Comparison of ENCODE assay signal across 9 cellular contexts in genomic region chr2:172438741-172439508, GRCh38. TPM values are rescaled to one million over a fixed set of nuclear protein-coding genes. Genes with fewer than 3 reads are reported as not detected.
DNase-seq lines count a peak whose midpoint lies in the region; FAIRE-seq and TF ChIP-seq lines count a peak whose summit lies in the region.
"Had no signal": no experiment of that assay in that cellular context is flagged by ENCODE, and none has a peak within 500 bp of the region (broad histone marks: within the 10 kb centered on the region; RNA-seq: fewer than 3 reads in every experiment).

No MANE protein-coding gene starts in this region.

- H3K4me1 ChIP-seq in Caco-2 (peaks cover 82% of the 10 kb centered on the region), H1 (replicated peaks in 1 of 4; ENCODE audit: control insufficient read depth in 3 of 4, insufficient read depth in 4 of 4, low read length in 3 of 4) (peaks cover 3 to 57% (median 33%) of the 10 kb centered on the region in 4 experiments)

- BruUV-seq in Caco-2 (replicated peaks; lab: Mats Ljungman, UMichigan), result no TSS peak

- TF ChIP-seq RAD21 in H1 (IDR thresholded peaks at IDR 0.05 in 1 of 2, conservative IDR thresholded peaks at IDR 0.05 in 1 of 2; ENCODE audit: low read depth in 2 of 2, low read length in 2 of 2), result no peak

- H3K27ac Mint-ChIP-seq in Caco-2 (ENCODE audit: unreplicated experiment) (peak overlapping the region; percentile 10), nephron (peak overlapping the region in 2 of 3 experiments; percentile 46 to 69)

- H3K18ac ChIP-seq in H1 (ENCODE audit: extremely low read depth, low read length), result no peak overlapping the region

- H3K9me3 Mint-ChIP-seq in Caco-2 (ENCODE audit: unreplicated experiment) (no peaks in the 10 kb centered on the region), nephron (no peaks in the 10 kb centered on the region)

- H3K36me3 Mint-ChIP-seq in Caco-2 (ENCODE audit: insufficient read depth, unreplicated experiment), result peaks cover 6% of the 10 kb centered on the region
- peaks cover 4% of the 10 kb centered on the region for H3K36me3 Mint-ChIP-seq in nephron (ENCODE audit: low read depth)

- H3K14ac ChIP-seq in H1 (ENCODE audit: insufficient read length), result no peak overlapping the region

- H2BK20ac ChIP-seq in H1 (ENCODE audit: low read length), result no peak overlapping the region

- WGBS in H1 (ENCODE audit: extremely low coverage in 1 of 2, insufficient coverage in 1 of 2, insufficient read length in 1 of 2, insufficient replicate concordance in 2 of 2, low coverage in 1 of 2, low lambda C conversion rate in 2 of 2, missing lambda C conversion rate in 1 of 2), 2 experiments, result 89% methylated on average over 8 of the region's 8 CpGs; no CpG with 5 or more reads in 1 of the 2 experiments

- no peak overlapping the region for H3K56ac ChIP-seq in H1 (replicated peaks; ENCODE audit: insufficient read length, low read depth, low read length)

- no peak overlapping the region for H3K23ac ChIP-seq in H1 (ENCODE audit: insufficient read length)

- H3K27me3 ChIP-seq in Caco-2 (replicated peaks; ENCODE audit: control insufficient read depth, insufficient read depth, low read length) (no peaks in the 10 kb centered on the region), H1 (replicated peaks in 1 of 4; ENCODE audit: control insufficient read depth in 3 of 4, extremely low read depth in 1 of 4, insufficient read depth in 3 of 4, low read length in 3 of 4) (no peaks in the 10 kb centered on the region)

- no peak overlapping the region for H3K27ac ChIP-seq in H1 (ENCODE audit: low read depth, low read length)

- no peak overlapping the region for H4K5ac ChIP-seq in H1 (ENCODE audit: insufficient read length, low read depth, low read length)

- H4K8ac ChIP-seq in H1 (ENCODE audit: extremely low read depth, insufficient read depth, low read length), result no peak overlapping the region

- POLR2A ChIA-PET in Caco-2 (lab: Charles Lee), result no interaction called here
- POLR2A ChIA-PET in H1 (lab: Charles Lee; ENCODE audit: partially characterized antibody), result interaction anchor here (1.2 to 2.7 kb wide), 4 partner anchors 8 to 20 kb away, joined by 3 to 9 read pairs (median 4); no protein-coding TSS in a partner anchor

- H3K36me3 ChIP-seq in Caco-2 (ENCODE audit: control insufficient read depth, insufficient read depth, low read length) (no peaks in the 10 kb centered on the region), H1 (ENCODE audit: control insufficient read depth in 2 of 4, insufficient read depth in 4 of 4, low read length in 3 of 4) (0 out of 8 replicates have a peak, but pooled peaks cover 0 to under 1% (median 0%) of the 10 kb centered on the region in 4 experiments)

- peaks cover 37% of the 10 kb centered on the region for H3K4me1 Mint-ChIP-seq in Caco-2 (ENCODE audit: low read depth, unreplicated experiment)
- H3K4me1 Mint-ChIP-seq in nephron, result peaks cover 47% of the 10 kb centered on the region

- no peak overlapping the region for H3K9ac ChIP-seq in H1 (replicated peaks in 1 of 4; ENCODE audit: extremely low read depth in 1 of 4, low read depth in 3 of 4, low read length in 3 of 4)

- no peak overlapping the region for H3K4me2 ChIP-seq in H1 (ENCODE audit: insufficient read depth in 1 of 2, low read depth in 2 of 2, low read length in 2 of 2)

- H3K79me1 ChIP-seq in H1 (ENCODE audit: low read depth, low read length), result peaks cover 24% of the 10 kb centered on the region

- DNase-seq in Caco-2 (no peak), NCI-H226 (peak; percentile 80), H1 (ENCODE audit: low read depth in 1 of 2, low spot score in 2 of 2) (no peak), posterior vena cava (ENCODE audit: low spot score) (no peak), NCI-H2171 treated with DMSO at 0.1 percent for 48 hours (lab: John Stamatoyannopoulos, UW) (no peak), HPDE6-E6E7 (ENCODE audit: extremely low spot score) (no peak)
- no peak for DNase-seq in activated CD4-positive, alpha-beta T cell treated with anti-CD3 and anti-CD28 coated beads, Interleukin-2, amount 50 U/mL, for 48 hours
- DNase-seq: NCI-H1105 had no signal

- intact Hi-C loops in Caco-2 (cut with micrococcal nuclease; ENCODE audit: unreplicated experiment) (no loop called here), posterior vena cava (cut with DNase I) (no loop called here)

- H2BK15ac ChIP-seq in H1 (ENCODE audit: low read length), result no peak overlapping the region

- H2AK5ac ChIP-seq in H1 (ENCODE audit: low read depth, low read length), result no peak overlapping the region

- peaks cover 41 to 99% of the 10 kb centered on the region in 2 experiments for H3K79me2 ChIP-seq in H1 (ENCODE audit: control insufficient read depth in 1 of 2, insufficient read depth in 2 of 2, low read length in 2 of 2)

- no peak for TF ChIP-seq EP300 in H1 (IDR thresholded peaks at IDR 0.05; ENCODE audit: borderline replicate concordance in 1 of 2, low read depth in 2 of 2, low read length in 2 of 2)

- H2BK120ac ChIP-seq in H1 (replicated peaks; ENCODE audit: low read depth, low read length), result no peak overlapping the region

- TF ChIP-seq CTCF in Caco-2 (IDR thresholded peaks at IDR 0.05; ENCODE audit: insufficient read depth in 1 of 2, low read depth in 1 of 2, low read length in 1 of 2, severe bottlenecking in 1 of 2, unreplicated experiment in 1 of 2) (no peak), H1 (IDR thresholded peaks at IDR 0.05; ENCODE audit: control extremely low read depth in 1 of 3, insufficient read depth in 1 of 3, low read depth in 1 of 3, low read length in 3 of 3) (no peak), nephron (IDR thresholded peaks at IDR 0.05; ENCODE audit: unreplicated experiment in 3 of 3) (no peak)

- H3K4ac ChIP-seq in H1 (replicated peaks; ENCODE audit: insufficient read length, low read depth, low read length), result no peak overlapping the region

- CTCF ChIA-PET in Caco-2 (lab: Charles Lee), result interaction anchor here (5.3 kb wide), 1 partner anchor 22 kb away, joined by 28 read pairs; no protein-coding TSS in a partner anchor
- CTCF ChIA-PET in H1 (lab: Charles Lee; ENCODE audit: partially characterized antibody), result interaction anchor here (1.0 to 36.1 kb wide), 7 partner anchors 0 to 267 kb away, joined by 3 to 634 read pairs (median 3); partner anchors contain the start of gene ITGA6

- H3K27me3 Mint-ChIP-seq in Caco-2 (ENCODE audit: insufficient read depth, unreplicated experiment), result no peaks in the 10 kb centered on the region
- H3K27me3 Mint-ChIP-seq in nephron (ENCODE audit: low read depth), result no peaks in the 10 kb centered on the region

- H4K91ac ChIP-seq in H1 (replicated peaks; ENCODE audit: insufficient read length, low read length), result peak overlapping the region; percentile 11

- H3K23me2 ChIP-seq in H1 (ENCODE audit: low read depth, low read length), result no peaks in the 10 kb centered on the region

- FAIRE-seq in H1 (lab: Jason Lieb, UNC), result no peak

- no peak overlapping the region for H2BK5ac ChIP-seq in H1 (ENCODE audit: low read depth, low read length)

- H4K20me1 ChIP-seq in H1 (replicated peaks in 1 of 2; ENCODE audit: control insufficient read depth in 1 of 2, insufficient read depth in 2 of 2, low read length in 2 of 2), result peaks cover 11 to 17% of the 10 kb centered on the region in 2 experiments

- H3K4me3 Mint-ChIP-seq in Caco-2 (ENCODE audit: unreplicated experiment), result no peak overlapping the region
- H3K4me3 Mint-ChIP-seq in nephron, result no peak overlapping the region

- no peak overlapping the region for H3K4me3 ChIP-seq in Caco-2 (ENCODE audit: low read depth, low read length)
- no peak overlapping the region for H3K4me3 ChIP-seq in H1 (ENCODE audit: extremely low read depth in 1 of 4, insufficient read depth in 2 of 4, low read depth in 3 of 4, low read length in 4 of 4)

- TF ChIP-seq POLR2A in H1 (IDR thresholded peaks at IDR 0.05; ENCODE audit: control extremely low read depth in 1 of 2, low read depth in 2 of 2, low read length in 2 of 2), result no peak

- H2BK12ac ChIP-seq in H1 (ENCODE audit: low read depth, low read length), result no peak overlapping the region

- H2AFZ ChIP-seq in H1 (ENCODE audit: low read length), result no peak overlapping the region

- H3K9me3 ChIP-seq in Caco-2 (no peaks in the 10 kb centered on the region), H1 (ENCODE audit: insufficient read depth in 2 of 2, low read depth in 1 of 2, low read length in 1 of 2) (no peaks in the 10 kb centered on the region)

TF ChIP-seq in H1, 55 proteins besides CTCF, POLR2A, EP300 and RAD21:
- TF ChIP-seq BCL11A (IDR thresholded peaks at IDR 0.05; ENCODE audit: low read depth in 2 of 2, low read length in 2 of 2) (no peak), KDM4A (IDR thresholded peaks at IDR 0.05; ENCODE audit: low read depth, low read length, severe bottlenecking) (no peak), PHF8 (conservative IDR thresholded peaks at IDR 0.05; ENCODE audit: low read depth, low read length) (no peak), TAF1 (IDR thresholded peaks at IDR 0.05; ENCODE audit: low read depth, low read length) (no peak), ATF2 (IDR thresholded peaks at IDR 0.05; ENCODE audit: low read length) (no peak)
TF ChIP-seq in H1: peak in this region for 0.

RNA-seq across cellular contexts. Expression of gene ITGA6, which starts 11.5 kb away (rescaled TPM):
- total RNA-seq in Caco-2 (2022) (27.8 and 33.0 TPM in 2 replicates), posterior vena cava (10 to 100 TPM; 38.0 to 47.1 TPM)
- 117 and 118 TPM in 2 replicates for total RNA-seq in H1 (2021; fragmentation: NEBNext Ultra II Directional; extraction: Animal tissue kit (Norgen Biotek cat#: 25700))
- 24.9 and 26.9 TPM in 2 replicates for polyA plus RNA-seq in H1 (2011; rRNA removed)
- polyA plus RNA-seq in H1 (2011; cell fraction: cytosol; rRNA removed), result 34.1 TPM
- 30.9 TPM for polyA plus RNA-seq in H1 (2011; cell fraction: nucleus; rRNA removed)
- polyA plus RNA-seq in H1 (2012, experiment 1 of 2), result 53.9 to 99.9 TPM (median 67.7 TPM) in 4 replicates
- polyA plus RNA-seq in H1 (2012, experiment 2 of 2), result 4.2 TPM
- polyA plus RNA-seq in H1 (2013, experiment 1 of 2), result 135 TPM
- polyA plus RNA-seq in H1 (2013, experiment 2 of 2), result 126 TPM
- polyA minus RNA-seq in H1 (2011; rRNA and poly(A)+ RNA removed), result 45.7 and 66.1 TPM in 2 replicates
- 53.7 TPM for polyA minus RNA-seq in H1 (2011; cell fraction: cytosol; rRNA and poly(A)+ RNA removed)
- 88.2 TPM for polyA minus RNA-seq in H1 (2011; cell fraction: nucleus; rRNA and poly(A)+ RNA removed)
